8 cellular contexts compared by ENCODE assay signal in the genomic region with DNA sequence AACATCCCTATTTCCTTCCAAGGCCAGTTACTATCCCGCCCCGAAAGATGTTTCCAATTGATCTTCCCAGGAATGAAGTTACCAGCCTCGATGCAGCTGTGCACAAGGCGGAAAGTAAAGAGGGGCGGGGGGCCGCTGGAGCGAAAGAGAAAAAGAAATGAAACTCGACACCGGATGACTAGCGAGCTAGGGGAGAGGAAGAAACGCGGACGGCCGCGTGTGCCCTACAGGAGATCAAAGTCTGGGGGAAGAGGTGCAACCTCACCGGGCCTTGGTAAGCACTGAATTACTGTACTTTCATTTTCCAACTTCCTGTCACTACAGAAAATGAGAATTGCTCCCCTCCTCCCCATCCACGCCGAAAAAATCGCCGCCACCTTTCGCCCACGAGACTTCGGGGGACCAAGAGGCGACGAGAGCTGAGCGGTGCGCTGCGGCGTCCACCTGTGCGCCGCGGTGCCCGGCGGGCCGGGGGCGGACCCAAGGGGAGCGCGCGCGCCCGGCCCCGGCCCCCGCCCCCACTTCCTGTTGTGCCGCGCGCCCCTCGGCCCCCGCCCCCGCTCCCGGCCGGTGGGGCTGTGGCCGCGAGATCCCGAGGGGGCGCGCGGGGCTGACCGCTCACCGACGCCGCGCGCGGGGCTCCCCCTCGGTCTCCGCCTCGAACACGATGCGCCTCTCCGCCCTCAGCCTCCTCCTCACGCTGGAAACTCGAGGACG. TPM values are rescaled to one million over a fixed set of nuclear protein-coding genes. Genes with fewer than 3 reads are reported as not detected.
DNase-seq lines count a peak whose midpoint lies in the region; TF ChIP-seq lines count a peak whose summit lies in the region.

No MANE protein-coding gene starts in this region.

- WGBS in H9 (ENCODE audit: extremely low coverage, insufficient read length, low lambda C conversion rate): no CpG with 5 or more reads among the region's 73 CpGs
- WGBS in stomach, 5 donors: 0 to 1% (median 0%) methylated on average over 33 to 73 of the region's 73 CpGs

- TF ChIP-seq POLR2A in stomach (IDR thresholded peaks at IDR 0.05): no peak

- peak overlapping the region; percentile 80 for H3K9ac ChIP-seq in H9 (ENCODE audit: extremely low read depth, insufficient read length, low read length)
- peak overlapping the region; percentile 85 for H3K9ac ChIP-seq in Loucy (ENCODE audit: low read depth, low read length, poor library complexity, severe bottlenecking)

- intact Hi-C loops in stomach (cut with DNase I; ENCODE audit: low total_unique reads): no loop called here

- H3K23me2 ChIP-seq in H9 (ENCODE audit: insufficient read length, low read depth, low read length, poor library complexity, severe bottlenecking): peaks cover 8% of the 10 kb centered on the region

- no peaks in the 10 kb centered on the region for H3K4me1 ChIP-seq in H9 (ENCODE audit: insufficient read depth, low read length)
- peaks cover 44% of the 10 kb centered on the region for H3K4me1 ChIP-seq in Loucy (ENCODE audit: insufficient read depth, low read length, poor library complexity, severe bottlenecking)
- peaks cover 18 to 52% (median 36%) of the 10 kb centered on the region in 4 donors for H3K4me1 ChIP-seq in stomach

- no peak overlapping the region for H2BK5ac ChIP-seq in H9 (ENCODE audit: insufficient read length, low read length)

- peak overlapping the region; percentile 89 for H3K18ac ChIP-seq in H9 (ENCODE audit: insufficient read length, low read depth, low read length)

- H3K27me3 Mint-ChIP-seq in H9 (ENCODE audit: low read depth): peaks cover 3% of the 10 kb centered on the region; the same call in 1 of the 2 replicates
- no peaks in the 10 kb centered on the region for H3K27me3 Mint-ChIP-seq in neural crest cell (ENCODE audit: low read depth)

- H3F3A ChIP-seq in Loucy (ENCODE audit: low read depth): peaks cover 3% of the 10 kb centered on the region; the same call in 1 of the 2 replicates

- H3K27ac ChIP-seq in H9 (ENCODE audit: insufficient read length, low read depth, low read length) (peak overlapping the region; percentile 77), RWPE1 (peak overlapping the region; percentile 98), stomach (peak overlapping the region; percentile 93 to 100 (median 98))

- H4K20me1 ChIP-seq in H9 (ENCODE audit: control insufficient read depth, insufficient read depth, insufficient read length) (no peaks in the 10 kb centered on the region), Loucy (ENCODE audit: insufficient read depth, low read length, poor library complexity, severe bottlenecking) (peaks cover 45% of the 10 kb centered on the region)

- CTCF ChIA-PET in RWPE1 (lab: Yijun Ruan, JAX): interaction anchor here (0.7 to 6.4 kb wide), 8 partner anchors 23 to 306 kb away, joined by 3 to 89 read pairs (median 4); no protein-coding TSS in a partner anchor

- H4K91ac ChIP-seq in H9 (ENCODE audit: insufficient read length, low read depth, low read length): no peak overlapping the region

- H3K4me1 Mint-ChIP-seq in H9: peaks cover 18 to 21% of the 10 kb centered on the region in 2 experiments
- H3K4me1 Mint-ChIP-seq in neural crest cell: peaks cover 42% of the 10 kb centered on the region

- H3K36me3 ChIP-seq in Loucy (ENCODE audit: insufficient read depth, low read length) (no peaks in the 10 kb centered on the region), stomach (peaks cover 0 to 4% (median 0%) of the 10 kb centered on the region in 4 donors)

- H3K14ac ChIP-seq in H9 (ENCODE audit: insufficient read depth, low read length): peak overlapping the region; percentile 98

- TF ChIP-seq CTCF in H9 (conservative IDR thresholded peaks at IDR 0.05) (no peak), Loucy (conservative IDR thresholded peaks at IDR 0.05; ENCODE audit: low read length) (no peak), RWPE1 (conservative IDR thresholded peaks at IDR 0.05; ENCODE audit: low read depth) (no peak), fibroblast of the aortic adventitia (IDR thresholded peaks at IDR 0.05; ENCODE audit: insufficient read depth, low read length) (no peak), neural crest cell (conservative IDR thresholded peaks at IDR 0.05) (no peak), stomach (IDR thresholded peaks at IDR 0.05) (peak in 1 of 7 experiments; percentile 7)

- H2BK20ac ChIP-seq in H9 (ENCODE audit: low read depth, low read length, poor library complexity, severe bottlenecking): no peak overlapping the region

- peak overlapping the region; percentile 99 to 100 (median 100) for H3K27ac Mint-ChIP-seq in H9
- peak overlapping the region; percentile 99 for H3K27ac Mint-ChIP-seq in neural crest cell (ENCODE audit: unreplicated experiment)

- H3K9me3 ChIP-seq in H9 (ENCODE audit: control insufficient read depth, low read depth, low read length): no peaks in the 10 kb centered on the region
- no peaks in the 10 kb centered on the region for H3K9me3 ChIP-seq in Loucy (ENCODE audit: insufficient read depth, low read depth, low read length)
- no peaks in the 10 kb centered on the region for H3K9me3 ChIP-seq in stomach

- H2AFZ ChIP-seq in H9 (ENCODE audit: low read length) (no peak overlapping the region), Loucy (ENCODE audit: low read length) (peak overlapping the region; percentile 70)

- H3K4me2 ChIP-seq in H9 (ENCODE audit: insufficient read depth, insufficient read length, low read length) (peak overlapping the region; percentile 87), Loucy (ENCODE audit: low read depth, low read length, poor library complexity, severe bottlenecking) (peak overlapping the region; percentile 95)

- H3K36me3 Mint-ChIP-seq in H9 (ENCODE audit: insufficient read depth in 1 of 3, low read depth in 3 of 3) (peaks cover 1 to 9% (median 4%) of the 10 kb centered on the region in 3 experiments; a peak in 4 of 7 replicates), neural crest cell (ENCODE audit: low read depth) (no peaks in the 10 kb centered on the region)

- POLR2A ChIA-PET in RWPE1 (lab: Yijun Ruan, JAX; ENCODE audit: low non-redundant PET): interaction anchor here (0.6 to 3.4 kb wide), 2 partner anchors 15 to 39 kb away, joined by 3 to 28 read pairs; no protein-coding TSS in a partner anchor

- no peak overlapping the region for H2AK5ac ChIP-seq in H9 (ENCODE audit: insufficient read length, low read length)

- no peak overlapping the region for H4K8ac ChIP-seq in H9 (replicated peaks; ENCODE audit: insufficient read length, low read depth, low read length)

- DNase-seq in ELR (ENCODE audit: low read depth): peak; percentile 80
- peak; percentile 83 for DNase-seq in H9
- peak; percentile 78 for DNase-seq in RWPE1 (ENCODE audit: low spot score)
- DNase-seq in activated T-helper 9 cell treated with anti-CD3 and anti-CD28 coated beads, Interleukin-2, amount 50 U/mL, for 16 hours (ENCODE audit: low read depth): peak; percentile 78
- peak; percentile 60 for DNase-seq in fibroblast of the aortic adventitia (ENCODE audit: low read depth)
- DNase-seq in neural crest cell (ENCODE audit: low read depth, low spot score): peak; percentile 53
- DNase-seq in stomach: peak; percentile 70

- H4K5ac ChIP-seq in H9 (ENCODE audit: insufficient read length, low read depth, low read length): no peak overlapping the region

- peak overlapping the region; percentile 89 for H3K4me3 ChIP-seq in Loucy (ENCODE audit: low read length, poor library complexity, severe bottlenecking)
- H3K4me3 ChIP-seq in fibroblast of the aortic adventitia (ENCODE audit: low read depth, low read length): peak overlapping the region; percentile 84
- H3K4me3 ChIP-seq in stomach: peak overlapping the region; percentile 56 to 83 (median 69)

- H2BK12ac ChIP-seq in H9 (ENCODE audit: insufficient read length, low read depth, low read length): no peak overlapping the region

- no peak overlapping the region for H2BK15ac ChIP-seq in H9 (ENCODE audit: low read depth, low read length)

- H3K9me3 Mint-ChIP-seq in H9: no peaks in the 10 kb centered on the region; a peak in 1 of 5 replicates
- H3K9me3 Mint-ChIP-seq in neural crest cell: no peaks in the 10 kb centered on the region

- H3K56ac ChIP-seq in H9 (ENCODE audit: insufficient read length, low read depth, low read length): no peak overlapping the region

- no peak overlapping the region for H2BK120ac ChIP-seq in H9 (ENCODE audit: low read depth, low read length, poor library complexity, severe bottlenecking)

- H3K9me2 ChIP-seq in Loucy (replicated peaks; ENCODE audit: low read depth, low read length): no peaks in the 10 kb centered on the region

- H3K27me3 ChIP-seq in H9 (ENCODE audit: insufficient read depth, low read length) (no peaks in the 10 kb centered on the region), Loucy (ENCODE audit: insufficient read depth, low read length, poor library complexity, severe bottlenecking) (no peaks in the 10 kb centered on the region), stomach (no peaks in the 10 kb centered on the region)

- no peak for TF ChIP-seq EP300 in stomach (IDR thresholded peaks at IDR 0.05)

- no peak overlapping the region for H3K23ac ChIP-seq in H9 (ENCODE audit: insufficient read length, low read depth, low read length)

- H3K4ac ChIP-seq in H9 (ENCODE audit: low read depth, low read length): no peak overlapping the region; the same call in 1 of the 2 replicates

- no peak overlapping the region for H3T11ph ChIP-seq in H9 (ENCODE audit: low read length)

- H3K4me3 Mint-ChIP-seq in H9 (peak overlapping the region; percentile 95 to 97), neural crest cell (peak overlapping the region; percentile 98)

- H3K79me2 ChIP-seq in H9 (ENCODE audit: insufficient read depth, low read length) (peaks cover 19% of the 10 kb centered on the region; the same call in 1 of the 2 replicates), Loucy (ENCODE audit: insufficient read depth, low read length) (peaks cover 55% of the 10 kb centered on the region)

- no peaks in the 10 kb centered on the region for H3K79me1 ChIP-seq in H9 (ENCODE audit: insufficient read depth, low read depth, low read length, poor library complexity, severe bottlenecking)

RNA-seq across cellular contexts. Expression of a gene that starts 0.6 kb away (rescaled TPM):
- 28.7 and 31.2 TPM in 2 replicates for total RNA-seq in H9 (2021)
- total RNA-seq in fibroblast of the aortic adventitia (ENCODE audit: low replicate concordance): 18.4 and 40.9 TPM in 2 replicates
- 30.1 and 33.1 TPM in 2 replicates for total RNA-seq in neural crest cell
- 10 to 100 TPM in 4 of 5 donors, 1 to 10 TPM in 1; 8.0 to 38.7 (median 18.1) TPM for total RNA-seq in stomach
- 1 to 10 TPM; 3.5 to 4.1 (median 4.0) TPM for polyA plus RNA-seq in stomach

RNA-seq across cellular contexts. Expression of a gene that starts 49.1 kb away (rescaled TPM):
- total RNA-seq in H9 (2021) (16.7 TPM in 2 replicates), fibroblast of the aortic adventitia (ENCODE audit: low replicate concordance) (1.7 TPM in 2 replicates), neural crest cell (13.1 and 14.0 TPM in 2 replicates), stomach (10 to 100 TPM in 3 of 5 donors, 1 to 10 TPM in 2; 4.5 to 30.1 (median 21.4) TPM)
- polyA plus RNA-seq in stomach: 1 to 10 TPM; 1.6 to 8.2 (median 3.8) TPM

Comparison
In these comparisons a context has a peak if more than half of its experiments do, and no peak if none do; other contexts are left out.
1. Peak in every context shown above with its lines: DNase-seq, H3K4me3 ChIP-seq and H3K27ac ChIP-seq.